In genomic region chr19:12676384-12676792, GRCh38 we compare ENCODE assay signal across 8 cellular contexts. TPM values are rescaled to one million over a fixed set of nuclear protein-coding genes. Genes with fewer than 3 reads are reported as not detected.
DNase-seq lines count a peak whose midpoint lies in the region; ATAC-seq and TF ChIP-seq lines count a peak whose summit lies in the region.

No MANE protein-coding gene starts in this region.

- no peak for TF ChIP-seq POLR2A in Peyer's patch (IDR thresholded peaks at IDR 0.05)
- no peak for TF ChIP-seq POLR2A in suprapubic skin (IDR thresholded peaks at IDR 0.05)

- H3K27me3 ChIP-seq in Peyer's patch: no peaks in the 10 kb centered on the region
- H3K27me3 ChIP-seq in suprapubic skin: no peaks in the 10 kb centered on the region

- TF ChIP-seq EP300 in Ishikawa (IDR thresholded peaks at IDR 0.05; ENCODE audit: borderline replicate concordance) (no peak), suprapubic skin (IDR thresholded peaks at IDR 0.05) (no peak)

- no peaks in the 10 kb centered on the region for H3K9me3 Mint-ChIP-seq in activated T-cell treated with anti-CD3 and anti-CD28 coated beads, Interleukin-2, amount 50 U/mL, for 4 hours

- no peak overlapping the region for H3K27ac ChIP-seq in Peyer's patch
- no peak overlapping the region for H3K27ac ChIP-seq in suprapubic skin

- peaks cover 32% of the 10 kb centered on the region for H3K4me1 Mint-ChIP-seq in activated T-cell treated with anti-CD3 and anti-CD28 coated beads, Interleukin-2, amount 50 U/mL, for 4 hours (ENCODE audit: low read depth)

- H3K27me3 Mint-ChIP-seq in activated T-cell treated with anti-CD3 and anti-CD28 coated beads, Interleukin-2, amount 50 U/mL, for 4 hours (ENCODE audit: low read depth): no peaks in the 10 kb centered on the region

- no peak overlapping the region for H3K4me3 ChIP-seq in Peyer's patch
- H3K4me3 ChIP-seq in fibroblast of mammary gland (ENCODE audit: control insufficient read depth, low read depth, low read length): no peak overlapping the region
- H3K4me3 ChIP-seq in suprapubic skin: no peak overlapping the region

- peak; percentile 44; the same call in 1 of the 2 replicates for TF ChIP-seq RAD21 in Ishikawa (IDR thresholded peaks at IDR 0.05; ENCODE audit: low read depth)

- H3K9me3 ChIP-seq in Peyer's patch (no peaks in the 10 kb centered on the region), suprapubic skin (no peaks in the 10 kb centered on the region)

- DNase-seq in DMS 273 (lab: John Stamatoyannopoulos, UW; ENCODE audit: unreplicated experiment): peak; percentile 92
- DNase-seq in Peyer's patch: peak; percentile 86 to 93 (median 87)
- DNase-seq in activated T-cell treated with anti-CD3 and anti-CD28 coated beads, Interleukin-2, amount 50 U/mL, for 4 hours: peak; percentile 86
- DNase-seq in fibroblast of mammary gland (ENCODE audit: low read depth): peak; percentile 75
- DNase-seq in nucleus accumbens (lab: John Stamatoyannopoulos, UW): peak in 46 of 56 donors; percentile 4 to 84 (median 36)
- DNase-seq in suprapubic skin (ENCODE audit: low spot score in 2 of 2): peak; percentile 91 to 92
- no peak for DNase-seq in middle frontal gyrus (ENCODE audit: extremely low spot score, low spot score)

- peaks cover 44% of the 10 kb centered on the region for H3K36me3 Mint-ChIP-seq in activated T-cell treated with anti-CD3 and anti-CD28 coated beads, Interleukin-2, amount 50 U/mL, for 4 hours (ENCODE audit: insufficient read depth)

- 5% methylated on average over 4 of the region's 4 CpGs for WGBS in suprapubic skin

- ATAC-seq in activated T-cell treated with anti-CD3 and anti-CD28 coated beads, Interleukin-2, amount 50 U/mL, for 4 hours: peak; percentile 47 to 51

- H3K4me1 ChIP-seq in Peyer's patch: peaks cover 0 to 13% (median 0%) of the 10 kb centered on the region in 4 donors
- H3K4me1 ChIP-seq in suprapubic skin: peaks cover 17% of the 10 kb centered on the region

- H3K36me3 ChIP-seq in Peyer's patch (peaks cover 0 to 74% (median 2%) of the 10 kb centered on the region in 3 donors), suprapubic skin (peaks cover 77% of the 10 kb centered on the region)

- no peak overlapping the region for H3K4me3 Mint-ChIP-seq in activated T-cell treated with anti-CD3 and anti-CD28 coated beads, Interleukin-2, amount 50 U/mL, for 4 hours

- TF ChIP-seq CTCF in Peyer's patch (IDR thresholded peaks at IDR 0.05) (peak; percentile 77 to 88 (median 80)), fibroblast of mammary gland (conservative IDR thresholded peaks at IDR 0.05; ENCODE audit: control insufficient read depth, insufficient read depth, low read depth, low read length) (peak; percentile 84), suprapubic skin (IDR thresholded peaks at IDR 0.05) (peak; percentile 73 to 83)

TF ChIP-seq in Ishikawa, 13 proteins besides CTCF, POLR2A, EP300 and RAD21:
- no peak for TF ChIP-seq CEBPB (IDR thresholded peaks at IDR 0.05)
- TF ChIP-seq REST (IDR thresholded peaks at IDR 0.05; ENCODE audit: low read depth): no peak
- TF ChIP-seq NFIC (IDR thresholded peaks at IDR 0.05): no peak
- TF ChIP-seq TCF12 (IDR thresholded peaks at IDR 0.05; ENCODE audit: low read depth): no peak
- TF ChIP-seq, protein P1, sequence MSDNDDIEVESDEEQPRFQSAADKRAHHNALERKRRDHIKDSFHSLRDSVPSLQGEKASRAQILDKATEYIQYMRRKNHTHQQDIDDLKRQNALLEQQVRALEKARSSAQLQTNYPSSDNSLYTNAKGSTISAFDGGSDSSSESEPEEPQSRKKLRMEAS (IDR thresholded peaks at IDR 0.05): no peak
- TF ChIP-seq USF1 (IDR thresholded peaks at IDR 0.05): no peak
- TF ChIP-seq CREB1 (IDR thresholded peaks at IDR 0.05; ENCODE audit: low read depth): no peak
- TF ChIP-seq TAF1 (IDR thresholded peaks at IDR 0.05; ENCODE audit: low read depth): no peak
- no peak for TF ChIP-seq EGR1 (IDR thresholded peaks at IDR 0.05)
- TF ChIP-seq FOXM1 (IDR thresholded peaks at IDR 0.05; ENCODE audit: borderline replicate concordance, low read depth): no peak
- no peak for TF ChIP-seq ZBTB7A (IDR thresholded peaks at IDR 0.05; ENCODE audit: low read depth)
- TF ChIP-seq TEAD4 (IDR thresholded peaks at IDR 0.05): no peak
- no peak for TF ChIP-seq YY1 (IDR thresholded peaks at IDR 0.05; ENCODE audit: low read depth)
TF ChIP-seq in Ishikawa: peak in this region for 0.

RNA-seq across cellular contexts. Expression of gene DHPS, which starts 5.3 kb away (rescaled TPM):
- total RNA-seq in Peyer's patch (100 to 1,000 TPM in 3 of 4 donors, 10 to 100 TPM in 1; 76.4 to 215 (median 150) TPM), suprapubic skin (100 to 1,000 TPM; 108 to 265 (median 136) TPM)
- total RNA-seq in activated T-cell treated with anti-CD3 and anti-CD28 coated beads, Interleukin-2, amount 50 U/mL, for 4 hours: 100 to 1,000 TPM; 129 to 137 (median 132) TPM

RNA-seq across cellular contexts. Expression of gene WDR83, which starts 9.8 kb away (rescaled TPM):
- total RNA-seq in Peyer's patch (10 to 100 TPM in 2 of 4 donors, 1 to 10 TPM in 2; 2.8 to 14.0 (median 9.5) TPM), suprapubic skin (10 to 100 TPM in 3 of 4 donors, 1 to 10 TPM in 1; 9.8 to 21.9 (median 17.2) TPM)
- 10 to 100 TPM; 27.8 to 29.6 (median 28.3) TPM for total RNA-seq in activated T-cell treated with anti-CD3 and anti-CD28 coated beads, Interleukin-2, amount 50 U/mL, for 4 hours

RNA-seq across cellular contexts. Expression of gene MAN2B1, which starts 9.8 kb away (rescaled TPM):
- total RNA-seq in Peyer's patch: 10 to 100 TPM; 51.9 to 84.2 (median 68.0) TPM
- 100 to 1,000 TPM in 2 of 3 donors, 10 to 100 TPM in 1; 97.3 to 131 (median 127) TPM for total RNA-seq in activated T-cell treated with anti-CD3 and anti-CD28 coated beads, Interleukin-2, amount 50 U/mL, for 4 hours
- 10 to 100 TPM; 42.6 to 94.1 (median 78.9) TPM for total RNA-seq in suprapubic skin

RNA-seq across cellular contexts. Expression of gene GNG14, which starts 11.4 kb away (rescaled TPM):
- total RNA-seq in Peyer's patch (not detected), suprapubic skin (not detected)
- not detected for total RNA-seq in activated T-cell treated with anti-CD3 and anti-CD28 coated beads, Interleukin-2, amount 50 U/mL, for 4 hours

RNA-seq across cellular contexts. Expression of gene FBXW9, which starts 20.0 kb away (rescaled TPM):
- total RNA-seq in Peyer's patch (1 to 10 TPM in 3 of 4 donors, not detected in 1; 6.3 to 9.9 (median 7.0) TPM), suprapubic skin (10 to 100 TPM in 3 of 4 donors, 1 to 10 TPM in 1; 9.7 to 13.7 (median 12.3) TPM)
- total RNA-seq in activated T-cell treated with anti-CD3 and anti-CD28 coated beads, Interleukin-2, amount 50 U/mL, for 4 hours: 1 to 10 TPM; 7.9 to 9.9 (median 9.4) TPM
